1 cellular context compared by ENCODE assay signal in the genomic region with DNA sequence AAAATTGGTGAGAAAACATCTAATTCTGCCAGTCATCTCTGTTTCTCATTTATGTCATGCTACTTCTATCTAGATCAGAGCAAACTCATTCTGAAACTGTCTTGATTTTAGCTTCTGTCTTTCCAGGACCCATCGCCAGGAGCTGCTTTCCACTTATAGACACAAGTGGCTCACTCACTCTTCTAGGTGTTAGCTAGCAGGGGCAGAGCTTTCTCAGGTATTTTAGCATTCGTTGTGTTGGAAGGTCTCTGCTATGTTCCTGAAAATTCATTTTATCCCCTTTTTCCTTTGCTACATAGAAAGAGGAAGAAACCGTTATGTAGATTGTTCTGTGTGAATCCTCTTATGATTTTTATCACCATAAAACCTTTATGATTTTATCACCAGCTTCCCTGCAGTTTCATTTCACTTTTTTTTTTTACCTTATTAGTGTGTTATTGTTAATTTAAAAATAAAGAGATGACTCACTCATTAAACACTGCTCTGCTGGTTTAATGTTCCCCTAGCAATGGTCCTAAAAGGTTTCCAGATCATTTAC.
TF ChIP-seq lines count a peak whose summit lies in the region.

No MANE protein-coding gene starts in this region.

TF ChIP-seq in GM12878, 131 proteins besides CTCF, POLR2A, EP300 and RAD21 (continued from another document and continues in another):
- TF ChIP-seq, protein P1, sequence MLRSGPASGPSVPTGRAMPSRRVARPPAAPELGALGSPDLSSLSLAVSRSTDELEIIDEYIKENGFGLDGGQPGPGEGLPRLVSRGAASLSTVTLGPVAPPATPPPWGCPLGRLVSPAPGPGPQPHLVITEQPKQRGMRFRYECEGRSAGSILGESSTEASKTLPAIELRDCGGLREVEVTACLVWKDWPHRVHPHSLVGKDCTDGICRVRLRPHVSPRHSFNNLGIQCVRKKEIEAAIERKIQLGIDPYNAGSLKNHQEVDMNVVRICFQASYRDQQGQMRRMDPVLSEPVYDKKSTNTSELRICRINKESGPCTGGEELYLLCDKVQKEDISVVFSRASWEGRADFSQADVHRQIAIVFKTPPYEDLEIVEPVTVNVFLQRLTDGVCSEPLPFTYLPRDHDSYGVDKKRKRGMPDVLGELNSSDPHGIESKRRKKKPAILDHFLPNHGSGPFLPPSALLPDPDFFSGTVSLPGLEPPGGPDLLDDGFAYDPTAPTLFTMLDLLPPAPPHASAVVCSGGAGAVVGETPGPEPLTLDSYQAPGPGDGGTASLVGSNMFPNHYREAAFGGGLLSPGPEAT (IDR thresholded peaks at IDR 0.05; ENCODE audit: low read depth) = peak; percentile 81
- TF ChIP-seq NFIC (IDR thresholded peaks at IDR 0.05; ENCODE audit: low read depth, low read length) (peak; percentile 85), GABPA (IDR thresholded peaks at IDR 0.05; ENCODE audit: low read depth) (0 out of 2 replicates have a peak, but pooled peaks have one; percentile 23), RB1 (IDR thresholded peaks at IDR 0.05; ENCODE audit: borderline replicate concordance) (no peak), CHD2 (IDR thresholded peaks at IDR 0.05; ENCODE audit: borderline replicate concordance, low read depth, low read length) (peak; percentile 58; the same call in 1 of the 2 replicates), HDAC6 (IDR thresholded peaks at IDR 0.05; ENCODE audit: unreplicated experiment) (no peak), POU2F2 (IDR thresholded peaks at IDR 0.05; ENCODE audit: borderline replicate concordance, low read depth, low read length) (peak; percentile 43; the same call in 1 of the 3 replicates), ZNF274 (IDR thresholded peaks at IDR 0.05; ENCODE audit: insufficient read depth, insufficient read length) (no peak), EZH2 (IDR thresholded peaks at IDR 0.05; ENCODE audit: borderline replicate concordance, control insufficient read depth, low read depth, low read length) (no peak), ZNF622 (IDR thresholded peaks at IDR 0.05) (no peak), ZBED1 (IDR thresholded peaks at IDR 0.05; ENCODE audit: borderline replicate concordance) (0 out of 2 replicates have a peak, but pooled peaks have one; percentile 14), MEF2B (IDR thresholded peaks at IDR 0.05; ENCODE audit: partially characterized antibody, poor library complexity, severe bottlenecking) (peak; percentile 80), TARDBP (IDR thresholded peaks at IDR 0.05; ENCODE audit: borderline replicate concordance) (no peak), SPI1 (IDR thresholded peaks at IDR 0.05; ENCODE audit: borderline replicate concordance, insufficient read depth, low read depth, low read length) (peak; percentile 61; the same call in 1 of the 2 replicates), JUND (IDR thresholded peaks at IDR 0.05; ENCODE audit: low read depth, low read length) (peak; percentile 54; the same call in 1 of the 2 replicates), HCFC1 (IDR thresholded peaks at IDR 0.05; ENCODE audit: low read length) (no peak), NFXL1 (IDR thresholded peaks at IDR 0.05; ENCODE audit: borderline replicate concordance) (no peak), ZNF207 (IDR thresholded peaks at IDR 0.05; ENCODE audit: borderline replicate concordance) (no peak), BMI1 (IDR thresholded peaks at IDR 0.05; ENCODE audit: borderline replicate concordance) (peak; percentile 76), SMAD1 (IDR thresholded peaks at IDR 0.05; ENCODE audit: low read depth, partially characterized antibody) (peak; percentile 61), MTA3 (IDR thresholded peaks at IDR 0.05; ENCODE audit: borderline replicate concordance, low read length) (no peak), RCOR1 (conservative IDR thresholded peaks at IDR 0.05; ENCODE audit: low read depth, low read length) (0 out of 2 replicates have a peak, but pooled peaks have one; percentile 33), ATF7 (IDR thresholded peaks at IDR 0.05; ENCODE audit: low read depth) (peak; percentile 82), TCF7 (IDR thresholded peaks at IDR 0.05; ENCODE audit: borderline replicate concordance) (peak; percentile 36; the same call in 1 of the 2 replicates), RFX5 (IDR thresholded peaks at IDR 0.05; ENCODE audit: low read depth, low read length) (no peak), RAD51 (IDR thresholded peaks at IDR 0.05) (no peak), ESRRA (IDR thresholded peaks at IDR 0.05; ENCODE audit: low read length) (no peak), POLR2AphosphoS5 (IDR thresholded peaks at IDR 0.05; ENCODE audit: low read length) (no peak), JUNB (IDR thresholded peaks at IDR 0.05) (peak; percentile 92), TBL1XR1 (IDR thresholded peaks at IDR 0.05; ENCODE audit: low read depth, low read length) (no peak), ZNF217 (IDR thresholded peaks at IDR 0.05) (peak; percentile 79), TCF12 (IDR thresholded peaks at IDR 0.05; ENCODE audit: low read depth, low read length) (0 out of 2 replicates have a peak, but pooled peaks have one; percentile 20), ZNF24 (IDR thresholded peaks at IDR 0.05) (no peak; the same call in 1 of the 2 replicates), GATAD2B (conservative IDR thresholded peaks at IDR 0.05; ENCODE audit: low read depth) (0 out of 2 replicates have a peak, but pooled peaks have one; percentile 40), ETV6 (conservative IDR thresholded peaks at IDR 0.05 in 1 of 2, IDR thresholded peaks at IDR 0.05 in 1 of 2; ENCODE audit: borderline replicate concordance in 1 of 2, low read depth in 1 of 2) (peak in 1 of 2 experiments; percentile 46; a peak in 1 of 4 replicates), SMARCA5 (IDR thresholded peaks at IDR 0.05) (no peak), RELA (IDR thresholded peaks at IDR 0.05; ENCODE audit: borderline replicate concordance, partially characterized antibody) (no peak), NRF1 (conservative IDR thresholded peaks at IDR 0.05; ENCODE audit: low read depth, low read length) (no peak), ZNF384 (IDR thresholded peaks at IDR 0.05; ENCODE audit: borderline replicate concordance, low read depth, low read length) (peak; percentile 51; the same call in 1 of the 2 replicates)
- TF ChIP-seq, protein P2, sequence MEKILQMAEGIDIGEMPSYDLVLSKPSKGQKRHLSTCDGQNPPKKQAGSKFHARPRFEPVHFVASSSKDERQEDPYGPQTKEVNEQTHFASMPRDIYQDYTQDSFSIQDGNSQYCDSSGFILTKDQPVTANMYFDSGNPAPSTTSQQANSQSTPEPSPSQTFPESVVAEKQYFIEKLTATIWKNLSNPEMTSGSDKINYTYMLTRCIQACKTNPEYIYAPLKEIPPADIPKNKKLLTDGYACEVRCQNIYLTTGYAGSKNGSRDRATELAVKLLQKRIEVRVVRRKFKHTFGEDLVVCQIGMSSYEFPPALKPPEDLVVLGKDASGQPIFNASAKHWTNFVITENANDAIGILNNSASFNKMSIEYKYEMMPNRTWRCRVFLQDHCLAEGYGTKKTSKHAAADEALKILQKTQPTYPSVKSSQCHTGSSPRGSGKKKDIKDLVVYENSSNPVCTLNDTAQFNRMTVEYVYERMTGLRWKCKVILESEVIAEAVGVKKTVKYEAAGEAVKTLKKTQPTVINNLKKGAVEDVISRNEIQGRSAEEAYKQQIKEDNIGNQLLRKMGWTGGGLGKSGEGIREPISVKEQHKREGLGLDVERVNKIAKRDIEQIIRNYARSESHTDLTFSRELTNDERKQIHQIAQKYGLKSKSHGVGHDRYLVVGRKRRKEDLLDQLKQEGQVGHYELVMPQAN (conservative IDR thresholded peaks at IDR 0.05) = no peak
- TF ChIP-seq, protein P3, sequence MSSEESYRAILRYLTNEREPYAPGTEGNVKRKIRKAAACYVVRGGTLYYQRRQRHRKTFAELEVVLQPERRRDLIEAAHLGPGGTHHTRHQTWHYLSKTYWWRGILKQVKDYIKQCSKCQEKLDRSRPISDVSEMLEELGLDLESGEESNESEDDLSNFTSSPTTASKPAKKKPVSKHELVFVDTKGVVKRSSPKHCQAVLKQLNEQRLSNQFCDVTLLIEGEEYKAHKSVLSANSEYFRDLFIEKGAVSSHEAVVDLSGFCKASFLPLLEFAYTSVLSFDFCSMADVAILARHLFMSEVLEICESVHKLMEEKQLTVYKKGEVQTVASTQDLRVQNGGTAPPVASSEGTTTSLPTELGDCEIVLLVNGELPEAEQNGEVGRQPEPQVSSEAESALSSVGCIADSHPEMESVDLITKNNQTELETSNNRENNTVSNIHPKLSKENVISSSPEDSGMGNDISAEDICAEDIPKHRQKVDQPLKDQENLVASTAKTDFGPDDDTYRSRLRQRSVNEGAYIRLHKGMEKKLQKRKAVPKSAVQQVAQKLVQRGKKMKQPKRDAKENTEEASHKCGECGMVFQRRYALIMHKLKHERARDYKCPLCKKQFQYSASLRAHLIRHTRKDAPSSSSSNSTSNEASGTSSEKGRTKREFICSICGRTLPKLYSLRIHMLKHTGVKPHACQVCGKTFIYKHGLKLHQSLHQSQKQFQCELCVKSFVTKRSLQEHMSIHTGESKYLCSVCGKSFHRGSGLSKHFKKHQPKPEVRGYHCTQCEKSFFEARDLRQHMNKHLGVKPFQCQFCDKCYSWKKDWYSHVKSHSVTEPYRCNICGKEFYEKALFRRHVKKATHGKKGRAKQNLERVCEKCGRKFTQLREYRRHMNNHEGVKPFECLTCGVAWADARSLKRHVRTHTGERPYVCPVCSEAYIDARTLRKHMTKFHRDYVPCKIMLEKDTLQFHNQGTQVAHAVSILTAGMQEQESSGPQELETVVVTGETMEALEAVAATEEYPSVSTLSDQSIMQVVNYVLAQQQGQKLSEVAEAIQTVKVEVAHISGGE (CRISPR knock-in tag; IDR thresholded peaks at IDR 0.05) = no peak
- TF ChIP-seq, protein P4, sequence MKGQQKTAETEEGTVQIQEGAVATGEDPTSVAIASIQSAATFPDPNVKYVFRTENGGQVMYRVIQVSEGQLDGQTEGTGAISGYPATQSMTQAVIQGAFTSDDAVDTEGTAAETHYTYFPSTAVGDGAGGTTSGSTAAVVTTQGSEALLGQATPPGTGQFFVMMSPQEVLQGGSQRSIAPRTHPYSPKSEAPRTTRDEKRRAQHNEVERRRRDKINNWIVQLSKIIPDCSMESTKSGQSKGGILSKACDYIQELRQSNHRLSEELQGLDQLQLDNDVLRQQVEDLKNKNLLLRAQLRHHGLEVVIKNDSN (IDR thresholded peaks at IDR 0.05; ENCODE audit: borderline replicate concordance, extremely low read length, insufficient read depth, low read depth, low read length) = no peak
- TF ChIP-seq, protein P5, sequence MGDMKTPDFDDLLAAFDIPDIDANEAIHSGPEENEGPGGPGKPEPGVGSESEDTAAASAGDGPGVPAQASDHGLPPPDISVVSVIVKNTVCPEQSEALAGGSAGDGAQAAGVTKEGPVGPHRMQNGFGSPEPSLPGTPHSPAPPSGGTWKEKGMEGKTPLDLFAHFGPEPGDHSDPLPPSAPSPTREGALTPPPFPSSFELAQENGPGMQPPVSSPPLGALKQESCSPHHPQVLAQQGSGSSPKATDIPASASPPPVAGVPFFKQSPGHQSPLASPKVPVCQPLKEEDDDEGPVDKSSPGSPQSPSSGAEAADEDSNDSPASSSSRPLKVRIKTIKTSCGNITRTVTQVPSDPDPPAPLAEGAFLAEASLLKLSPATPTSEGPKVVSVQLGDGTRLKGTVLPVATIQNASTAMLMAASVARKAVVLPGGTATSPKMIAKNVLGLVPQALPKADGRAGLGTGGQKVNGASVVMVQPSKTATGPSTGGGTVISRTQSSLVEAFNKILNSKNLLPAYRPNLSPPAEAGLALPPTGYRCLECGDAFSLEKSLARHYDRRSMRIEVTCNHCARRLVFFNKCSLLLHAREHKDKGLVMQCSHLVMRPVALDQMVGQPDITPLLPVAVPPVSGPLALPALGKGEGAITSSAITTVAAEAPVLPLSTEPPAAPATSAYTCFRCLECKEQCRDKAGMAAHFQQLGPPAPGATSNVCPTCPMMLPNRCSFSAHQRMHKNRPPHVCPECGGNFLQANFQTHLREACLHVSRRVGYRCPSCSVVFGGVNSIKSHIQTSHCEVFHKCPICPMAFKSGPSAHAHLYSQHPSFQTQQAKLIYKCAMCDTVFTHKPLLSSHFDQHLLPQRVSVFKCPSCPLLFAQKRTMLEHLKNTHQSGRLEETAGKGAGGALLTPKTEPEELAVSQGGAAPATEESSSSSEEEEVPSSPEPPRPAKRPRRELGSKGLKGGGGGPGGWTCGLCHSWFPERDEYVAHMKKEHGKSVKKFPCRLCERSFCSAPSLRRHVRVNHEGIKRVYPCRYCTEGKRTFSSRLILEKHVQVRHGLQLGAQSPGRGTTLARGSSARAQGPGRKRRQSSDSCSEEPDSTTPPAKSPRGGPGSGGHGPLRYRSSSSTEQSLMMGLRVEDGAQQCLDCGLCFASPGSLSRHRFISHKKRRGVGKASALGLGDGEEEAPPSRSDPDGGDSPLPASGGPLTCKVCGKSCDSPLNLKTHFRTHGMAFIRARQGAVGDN (IDR thresholded peaks at IDR 0.05) = no peak
- TF ChIP-seq, protein P6, sequence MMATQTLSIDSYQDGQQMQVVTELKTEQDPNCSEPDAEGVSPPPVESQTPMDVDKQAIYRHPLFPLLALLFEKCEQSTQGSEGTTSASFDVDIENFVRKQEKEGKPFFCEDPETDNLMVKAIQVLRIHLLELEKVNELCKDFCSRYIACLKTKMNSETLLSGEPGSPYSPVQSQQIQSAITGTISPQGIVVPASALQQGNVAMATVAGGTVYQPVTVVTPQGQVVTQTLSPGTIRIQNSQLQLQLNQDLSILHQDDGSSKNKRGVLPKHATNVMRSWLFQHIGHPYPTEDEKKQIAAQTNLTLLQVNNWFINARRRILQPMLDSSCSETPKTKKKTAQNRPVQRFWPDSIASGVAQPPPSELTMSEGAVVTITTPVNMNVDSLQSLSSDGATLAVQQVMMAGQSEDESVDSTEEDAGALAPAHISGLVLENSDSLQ (IDR thresholded peaks at IDR 0.05) = peak; percentile 70
- TF ChIP-seq, protein P7, sequence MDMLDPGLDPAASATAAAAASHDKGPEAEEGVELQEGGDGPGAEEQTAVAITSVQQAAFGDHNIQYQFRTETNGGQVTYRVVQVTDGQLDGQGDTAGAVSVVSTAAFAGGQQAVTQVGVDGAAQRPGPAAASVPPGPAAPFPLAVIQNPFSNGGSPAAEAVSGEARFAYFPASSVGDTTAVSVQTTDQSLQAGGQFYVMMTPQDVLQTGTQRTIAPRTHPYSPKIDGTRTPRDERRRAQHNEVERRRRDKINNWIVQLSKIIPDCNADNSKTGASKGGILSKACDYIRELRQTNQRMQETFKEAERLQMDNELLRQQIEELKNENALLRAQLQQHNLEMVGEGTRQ (IDR thresholded peaks at IDR 0.05; ENCODE audit: borderline replicate concordance, low read depth, low read length) = no peak
